In genomic region chr11:117179048-117179999, GRCh38 we compare ENCODE assay signal across 1 cellular context.
TF ChIP-seq lines count a peak whose summit lies in the region.

No MANE protein-coding gene starts in this region.

TF ChIP-seq in IMR-90, 13 proteins besides CTCF, POLR2A, EP300 and RAD21:
- TF ChIP-seq MAZ (IDR thresholded peaks at IDR 0.05; ENCODE audit: borderline replicate concordance, low read depth, low read length), result no peak
- TF ChIP-seq ELK1 (IDR thresholded peaks at IDR 0.05; ENCODE audit: borderline replicate concordance, low read depth, low read length), result no peak
- no peak for TF ChIP-seq CHD1 (IDR thresholded peaks at IDR 0.05; ENCODE audit: low read depth, low read length)
- no peak for TF ChIP-seq BHLHE40 (IDR thresholded peaks at IDR 0.05; ENCODE audit: low read depth, low read length)
- no peak for TF ChIP-seq CEBPB (IDR thresholded peaks at IDR 0.05; ENCODE audit: low read depth, low read length)
- TF ChIP-seq RFX5 (IDR thresholded peaks at IDR 0.05; ENCODE audit: low read depth, low read length), result no peak
- TF ChIP-seq MAFK (IDR thresholded peaks at IDR 0.05; ENCODE audit: low read depth, low read length), result no peak
- no peak for TF ChIP-seq RCOR1 (IDR thresholded peaks at IDR 0.05; ENCODE audit: insufficient replicate concordance, low read length)
- no peak for TF ChIP-seq MXI1 (IDR thresholded peaks at IDR 0.05; ENCODE audit: borderline replicate concordance, low read depth, low read length)
- no peak for TF ChIP-seq FOS (IDR thresholded peaks at IDR 0.05; ENCODE audit: low read depth, low read length)
- TF ChIP-seq SMC3 (IDR thresholded peaks at IDR 0.05; ENCODE audit: low read depth, low read length), result no peak
